1 cellular context compared by ENCODE assay signal in genomic region chr19:38335949-38336637, GRCh38.
A peak's percentile ranks its signal among the peaks of the same experiment; 100 is the strongest.
TF ChIP-seq lines count a peak whose summit lies in the region.

No MANE protein-coding gene starts in this region.

TF ChIP-seq in K562, 482 proteins besides CTCF, POLR2A, EP300 and RAD21 (continued from another document and continues in another):
- TF ChIP-seq SIN3A (IDR thresholded peaks at IDR 0.05; ENCODE audit: borderline replicate concordance in 2 of 2, control insufficient read depth in 1 of 2, low read depth in 2 of 2, low read length in 2 of 2) (peak; percentile 1 to 22; a peak in 1 of 4 replicates), NCOA1 (IDR thresholded peaks at IDR 0.05; ENCODE audit: low read depth) (peak; percentile 36; the same call in 1 of the 2 replicates), ETS1 (conservative IDR thresholded peaks at IDR 0.05; ENCODE audit: control insufficient read depth, low read depth, low read length) (0 out of 2 replicates have a peak, but pooled peaks have one; percentile 12), ARID2 (IDR thresholded peaks at IDR 0.05) (no peak), RHOXF2B (CRISPR knock-in tag; conservative IDR thresholded peaks at IDR 0.05) (no peak), MYBL2 (IDR thresholded peaks at IDR 0.05; ENCODE audit: low read depth) (no peak), MYBL2 (CRISPR knock-in tag; IDR thresholded peaks at IDR 0.05; ENCODE audit: borderline replicate concordance) (no peak), HMG20B (CRISPR knock-in tag; IDR thresholded peaks at IDR 0.05) (no peak), HDAC1 (IDR thresholded peaks at IDR 0.05) (peak in 1 of 2 experiments; percentile 88; a peak in 2 of 4 replicates), NCOR1 (IDR thresholded peaks at IDR 0.05) (no peak), CGGBP1 (CRISPR knock-in tag; IDR thresholded peaks at IDR 0.05) (no peak), YBX1 (IDR thresholded peaks at IDR 0.05) (no peak), ZNF444 (CRISPR knock-in tag; IDR thresholded peaks at IDR 0.05) (no peak), MGA (IDR thresholded peaks at IDR 0.05) (no peak; the same call in 1 of the 2 replicates), ZKSCAN1 (IDR thresholded peaks at IDR 0.05; ENCODE audit: low read depth, low read length) (0 out of 2 replicates have a peak, but pooled peaks have one; percentile 4), CXXC5 (CRISPR knock-in tag; IDR thresholded peaks at IDR 0.05) (peak; percentile 63), CTBP1 (IDR thresholded peaks at IDR 0.05; ENCODE audit: borderline replicate concordance) (peak; percentile 56; the same call in 1 of the 2 replicates), SAP30 (IDR thresholded peaks at IDR 0.05; ENCODE audit: borderline replicate concordance, insufficient read depth, low read depth, low read length, poor library complexity, severe bottlenecking) (peak; percentile 39), SNRNP70 (optimal IDR thresholded peaks at IDR 0.05; ENCODE audit: low read depth, low read length) (no peak), OTX1 (CRISPR knock-in tag; IDR thresholded peaks at IDR 0.05) (peak; percentile 84; the same call in 1 of the 2 replicates), ZNF77 (CRISPR knock-in tag; IDR thresholded peaks at IDR 0.05) (no peak), CREB3 (tag; conservative IDR thresholded peaks at IDR 0.05; ENCODE audit: low read depth) (no peak), ZNF318 (IDR thresholded peaks at IDR 0.05; ENCODE audit: borderline replicate concordance in 1 of 2, low read depth in 1 of 2) (no peak), TGIF2 (CRISPR knock-in tag; IDR thresholded peaks at IDR 0.05) (no peak), THRB (CRISPR knock-in tag; conservative IDR thresholded peaks at IDR 0.05) (peak; percentile 89; the same call in 1 of the 2 replicates), PHB (CRISPR knock-in tag; IDR thresholded peaks at IDR 0.05) (0 out of 2 replicates have a peak, but pooled peaks have one; percentile 36), NR2F6 (CRISPR knock-in tag; IDR thresholded peaks at IDR 0.05) (no peak), TBP (optimal IDR thresholded peaks at IDR 0.05; ENCODE audit: low read depth, low read length) (peak; percentile 36), ZNF239 (CRISPR knock-in tag; IDR thresholded peaks at IDR 0.05) (no peak), SPI1 (IDR thresholded peaks at IDR 0.05; ENCODE audit: borderline replicate concordance, low read depth, low read length) (peak; percentile 48; the same call in 1 of the 2 replicates), LARP7 (IDR thresholded peaks at IDR 0.05) (peak; percentile 99), E2F4 (CRISPR knock-in tag; IDR thresholded peaks at IDR 0.05; ENCODE audit: low read depth) (no peak), LEF1 (IDR thresholded peaks at IDR 0.05) (no peak), ARNT (IDR thresholded peaks at IDR 0.05) (peak; percentile 17 to 53; a peak in 1 of 4 replicates), EP400 (IDR thresholded peaks at IDR 0.05) (0 out of 2 replicates have a peak, but pooled peaks have one; percentile 46)
